ENCODE assay signal across 8 cellular contexts in the genomic region with DNA sequence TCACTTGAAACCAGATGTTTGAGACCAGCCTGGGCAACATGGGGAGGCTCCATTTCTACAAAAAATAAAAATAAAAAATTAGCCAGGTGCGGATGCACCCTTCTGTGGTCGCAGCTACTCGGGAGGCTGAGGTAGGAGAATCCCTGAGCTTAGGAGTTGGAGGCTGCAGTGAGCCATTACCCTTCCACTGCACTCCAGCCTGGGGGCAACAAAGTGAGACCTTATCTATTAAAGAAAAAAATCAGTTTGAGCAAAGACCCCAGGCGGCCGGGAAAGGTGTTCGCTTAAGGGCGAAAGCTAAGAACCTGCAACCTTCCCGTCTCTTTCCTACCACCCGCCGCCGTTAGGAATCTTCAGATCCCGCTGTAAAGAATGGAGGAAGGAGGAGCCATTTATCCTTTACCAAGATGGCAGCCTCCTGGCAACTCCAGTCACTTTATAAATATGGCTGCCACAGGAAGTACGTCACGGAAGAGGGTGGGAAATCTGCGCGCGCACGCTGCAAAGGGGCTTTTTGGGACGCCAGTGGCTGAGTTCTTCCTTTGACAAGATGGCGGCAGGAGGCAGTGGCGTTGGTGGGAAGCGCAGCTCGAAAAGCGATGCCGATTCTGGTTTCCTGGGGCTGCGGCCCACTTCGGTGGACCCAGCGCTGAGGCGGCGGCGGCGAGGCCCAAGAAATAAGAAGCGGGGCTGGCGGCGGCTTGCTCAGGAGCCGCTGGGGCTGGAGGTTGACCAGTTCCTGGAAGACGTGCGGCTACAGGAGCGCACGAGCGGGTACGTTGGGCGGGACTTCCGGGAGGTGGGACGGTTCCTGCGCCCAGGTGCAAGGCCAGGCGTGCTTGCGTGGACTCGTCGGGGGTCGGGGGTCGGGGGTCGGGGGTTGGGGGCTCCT. TPM values are rescaled to one million over a fixed set of nuclear protein-coding genes. Genes with fewer than 3 reads are reported as not detected.
DNase-seq lines count a peak whose midpoint lies in the region; ATAC-seq and TF ChIP-seq lines count a peak whose summit lies in the region.

Gene NOP53, plus strand, starts transcription at position 537 of the 892 bp plus-strand sequence. Its CDS starts 14 bp downstream, at position 551.

- H3K4me1 ChIP-seq in transverse colon: peaks cover 24 to 45% (median 34%) of the 10 kb centered on the region in 4 donors

- no peaks in the 10 kb centered on the region for H3K9me3 ChIP-seq in transverse colon

- peaks cover 0 to 18% (median 5%) of the 10 kb centered on the region in 4 donors for H3K36me3 ChIP-seq in transverse colon

- no peak for TF ChIP-seq EP300 in transverse colon (IDR thresholded peaks at IDR 0.05; ENCODE audit: low read depth)

- no peak for TF ChIP-seq CTCF in GM12865 (IDR thresholded peaks at IDR 0.05; ENCODE audit: insufficient read depth, low read depth, low read length, missing control alignments)
- peak in 2 of 5 experiments; percentile 24 to 52 for TF ChIP-seq CTCF in transverse colon (IDR thresholded peaks at IDR 0.05)

- TF ChIP-seq POLR2A in transverse colon (IDR thresholded peaks at IDR 0.05): peak; percentile 88

- ATAC-seq in HG02840 (IDR thresholded peaks at IDR 0.05; ENCODE audit: low FRiP score, unreplicated experiment): peak; percentile 78

- in situ Hi-C loops in transverse colon (cut with MboI; ENCODE audit: low pct_ligation_motif_present in 1 of 4, low pct_unique_long_range_greater_than_20kb in 1 of 4, low sequenced_read_pairs in 3 of 4): no loop called here

- DNase-seq in GM12865 (ENCODE audit: low read depth) (peak; percentile 99), NCI-H146 treated with DMSO at 0.1 percent for 48 hours (lab: John Stamatoyannopoulos, UW; ENCODE audit: unreplicated experiment) (peak; percentile 96), T-helper 1 cell (peak; percentile 90 to 97 (median 92)), cardiac septum (ENCODE audit: low spot score) (peak; percentile 98), pons (ENCODE audit: low spot score) (peak; percentile 98), transverse colon (peak; percentile 98)

- H3K27me3 ChIP-seq in transverse colon: no peaks in the 10 kb centered on the region

- no peak within 1 kb of the TSS for H3K27ac ChIP-seq in adipose tissue (ENCODE audit: low read depth, low read length)
- H3K27ac ChIP-seq in transverse colon: peak within 1 kb of the TSS; percentile 95 to 98 (median 96)

- intact Hi-C loops in cardiac septum (cut with DNase I): no loop called here
- intact Hi-C loops in transverse colon (cut with DNase I; ENCODE audit: low total_unique reads): no loop called here

- H3K4me3 ChIP-seq in GM12865 (ENCODE audit: low read depth, low read length) (peak within 1 kb of the TSS; percentile 65), transverse colon (peak within 1 kb of the TSS; percentile 80 to 98 (median 80))

- WGBS in adipose tissue, 3 donors: 3 to 5% (median 5%) methylated on average over 49 to 53 of the region's 53 CpGs
- 7 to 13% methylated on average over 4 to 52 of the region's 53 CpGs for WGBS in transverse colon (ENCODE audit: low coverage in 1 of 2), 2 donors

RNA-seq across cellular contexts. Expression of gene NOP53, which starts in this region (rescaled TPM):
- 100 to 1,000 TPM; 413 to 769 (median 565) TPM for polyA plus RNA-seq in adipose tissue
- total RNA-seq in cardiac septum (136 TPM), transverse colon (100 to 1,000 TPM; 239 to 490 (median 364) TPM)
